ENCODE assay signal across 19 cellular contexts in the genomic region with DNA sequence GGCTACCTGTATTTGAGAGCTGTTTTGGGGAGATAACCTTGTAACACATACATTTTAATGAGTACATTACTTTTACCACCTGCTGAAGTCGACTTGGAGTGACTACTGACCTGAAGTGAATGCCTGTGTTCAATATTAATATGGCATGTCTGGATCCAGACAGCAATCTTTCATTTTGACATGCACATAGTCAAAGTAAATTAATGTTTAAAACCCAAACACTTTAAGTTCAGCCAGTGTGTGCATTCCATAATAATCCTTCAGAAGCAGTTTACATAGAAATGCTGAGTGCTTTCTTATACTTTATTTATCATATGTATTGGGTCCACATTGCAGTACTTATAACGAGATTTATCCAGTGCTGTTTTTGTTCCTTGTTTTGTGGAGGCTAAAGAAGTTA. TPM values are rescaled to one million over a fixed set of nuclear protein-coding genes. Genes with fewer than 3 reads are reported as not detected.
A peak's percentile ranks its signal among the peaks of the same experiment; 100 is the strongest.
DNase-seq lines count a peak whose midpoint lies in the region; ATAC-seq, FAIRE-seq and TF ChIP-seq lines count a peak whose summit lies in the region.
"Had no signal": no experiment of that assay in that cellular context is flagged by ENCODE, and none has a peak within 500 bp of the region (broad histone marks: within the 10 kb centered on the region; RNA-seq: fewer than 3 reads in every experiment).

No MANE protein-coding gene starts in this region.

- H3K9ac ChIP-seq in SK-N-SH: no peak overlapping the region

- no peak for ATAC-seq in SK-N-SH treated with all-trans-retinoic acid at 6 μM for 48 hours
- no peak for ATAC-seq in GM23338
- no peak for ATAC-seq in pancreas
- no peak for ATAC-seq in activated CD4-positive, CD25-positive, alpha-beta regulatory T cell treated with anti-CD3 and anti-CD28 coated beads, Interleukin-2, amount 50 U/mL, for 24 hours
- ATAC-seq: A549, Panc1 had no signal

- H3K36me3 Mint-ChIP-seq in GM23338 (ENCODE audit: low read depth) (peaks cover 8% of the 10 kb centered on the region; the same call in 1 of the 3 replicates), mesothelial cell of epicardium (peaks cover 5% of the 10 kb centered on the region)
- H3K36me3 Mint-ChIP-seq in activated CD4-positive, alpha-beta memory T cell treated with anti-CD3 and anti-CD28 coated beads, Interleukin-2, amount 10 ng/mL, durations not matched to agents 7 days and 5 days (ENCODE audit: low read depth): peaks cover 22% of the 10 kb centered on the region

- 64% methylated on average over 2 of the region's 2 CpGs for WGBS in SK-N-SH (ENCODE audit: low lambda C conversion rate)
- WGBS in pancreas, 2 donors: 47 to 49% methylated on average over 2 of the region's 2 CpGs

- FAIRE-seq in pancreas (lab: Jason Lieb, UNC): no peak
- FAIRE-seq: A549, D721Med had no signal

- CTCF ChIA-PET in SK-N-SH (lab: Yijun Ruan, JAX): interaction anchor here (1.0 to 1.9 kb wide), 4 partner anchors 12 to 1017 kb away, joined by 3 to 6 read pairs (median 4); no protein-coding TSS in a partner anchor
- CTCF ChIA-PET in activated CD4-positive, alpha-beta memory T cell treated with anti-CD3 and anti-CD28 coated beads, Interleukin-2, amount 10 ng/mL, durations not matched to agents 7 days and 5 days (lab: Charles Lee): interaction anchor here (4.3 kb wide), 1 partner anchor 9 kb away, joined by 16 read pairs; no protein-coding TSS in a partner anchor

- peaks cover 12 to 40% of the 10 kb centered on the region in 2 experiments; a peak in 3 of 4 replicates for H3K4me1 ChIP-seq in SK-N-SH (ENCODE audit: control insufficient read depth in 1 of 2, insufficient read depth in 2 of 2, low read depth in 1 of 2, low read length in 1 of 2)
- peaks cover 16% of the 10 kb centered on the region for H3K4me1 ChIP-seq in GM23338 (ENCODE audit: insufficient read depth)
- peaks cover 8 to 39% (median 33%) of the 10 kb centered on the region in 3 donors for H3K4me1 ChIP-seq in pancreas

- H3K27me3 ChIP-seq in SK-N-SH (ENCODE audit: insufficient read depth): no peaks in the 10 kb centered on the region
- H3K27me3 ChIP-seq in GM23338 (ENCODE audit: insufficient read depth): no peaks in the 10 kb centered on the region
- no peaks in the 10 kb centered on the region for H3K27me3 ChIP-seq in pancreas
- H3K27me3 ChIP-seq: BE2C had no signal

- H2AFZ ChIP-seq in SK-N-SH (ENCODE audit: low read depth) (no peak overlapping the region), GM23338 (no peak overlapping the region)

- TF ChIP-seq RAD21 in SK-N-SH (IDR thresholded peaks at IDR 0.05; ENCODE audit: low read length): no peak

- H3K4me3 ChIP-seq in SK-N-SH (ENCODE audit: low read depth in 2 of 2, low read length in 1 of 2) (no peak overlapping the region), GM23338 (no peak overlapping the region), pancreas (no peak overlapping the region)
- H3K4me3 ChIP-seq: A549 had no signal

- H3K4me3 Mint-ChIP-seq in GM23338 (no peak overlapping the region), mesothelial cell of epicardium (no peak overlapping the region)
- H3K4me3 Mint-ChIP-seq in activated CD4-positive, alpha-beta memory T cell treated with anti-CD3 and anti-CD28 coated beads, Interleukin-2, amount 10 ng/mL, durations not matched to agents 7 days and 5 days: no peak overlapping the region
- H3K4me3 Mint-ChIP-seq: HFFc6 had no signal

- POLR2A ChIA-PET in SK-N-SH (lab: Yijun Ruan, JAX): no interaction called here
- POLR2A ChIA-PET in activated CD4-positive, alpha-beta memory T cell treated with anti-CD3 and anti-CD28 coated beads, Interleukin-2, amount 10 ng/mL, durations not matched to agents 7 days and 5 days (lab: Charles Lee): no interaction called here

- DNase-seq in SK-N-SH (no peak), GM23338 (ENCODE audit: low spot score) (no peak), NCI-H748 treated with DMSO at 0.1 percent for 48 hours (lab: John Stamatoyannopoulos, UW) (peak; percentile 60), mesothelial cell of epicardium (ENCODE audit: low spot score in 2 of 2, unreplicated experiment in 2 of 2) (no peak), pancreas (no peak)
- no peak for DNase-seq in activated CD4-positive, alpha-beta memory T cell treated with anti-CD3 and anti-CD28 coated beads, Interleukin-2, amount 10 ng/mL, durations not matched to agents 7 days and 5 days
- DNase-seq: BE2C, DMS79, KG1, NCI-H1930, NCI-H510A, NCI-H82, SIG-M5 had no signal

- H3F3A ChIP-seq in SK-N-SH (replicated peaks; ENCODE audit: insufficient read depth) (no peaks in the 10 kb centered on the region), GM23338 (replicated peaks; ENCODE audit: low read depth) (no peaks in the 10 kb centered on the region)

- no peaks in the 10 kb centered on the region for H3K27me3 Mint-ChIP-seq in GM23338 (ENCODE audit: insufficient read depth, low read depth, poor library complexity)
- no peaks in the 10 kb centered on the region for H3K27me3 Mint-ChIP-seq in mesothelial cell of epicardium (ENCODE audit: low read depth)
- H3K27me3 Mint-ChIP-seq in activated CD4-positive, alpha-beta memory T cell treated with anti-CD3 and anti-CD28 coated beads, Interleukin-2, amount 10 ng/mL, durations not matched to agents 7 days and 5 days: no peaks in the 10 kb centered on the region

- H3K4me1 Mint-ChIP-seq in GM23338 (peaks cover 21% of the 10 kb centered on the region), mesothelial cell of epicardium (peaks cover 56% of the 10 kb centered on the region)
- peaks cover 6% of the 10 kb centered on the region for H3K4me1 Mint-ChIP-seq in activated CD4-positive, alpha-beta memory T cell treated with anti-CD3 and anti-CD28 coated beads, Interleukin-2, amount 10 ng/mL, durations not matched to agents 7 days and 5 days

- no peak for TF ChIP-seq EP300 in SK-N-SH (IDR thresholded peaks at IDR 0.05; ENCODE audit: borderline replicate concordance in 1 of 2, low read depth in 1 of 2, low read length in 1 of 2)

- intact Hi-C loops in pancreas (cut with DNase I): no loop called here

- H3K27ac Mint-ChIP-seq in GM23338 (no peak overlapping the region), mesothelial cell of epicardium (peak overlapping the region; percentile 32)
- no peak overlapping the region for H3K27ac Mint-ChIP-seq in activated CD4-positive, alpha-beta memory T cell treated with anti-CD3 and anti-CD28 coated beads, Interleukin-2, amount 10 ng/mL, durations not matched to agents 7 days and 5 days

- peak overlapping the region in 1 of 2 experiments; percentile 99; a peak in 2 of 4 replicates for H3K27ac ChIP-seq in SK-N-SH (ENCODE audit: low read depth in 2 of 2, low read length in 1 of 2)
- H3K27ac ChIP-seq in GM23338 (ENCODE audit: low read depth): 0 out of 2 replicates have a peak overlapping the region, but pooled peaks have one; percentile 12
- H3K27ac ChIP-seq in pancreas: no peak overlapping the region
- H3K27ac ChIP-seq: A549 had no signal

- H3K4me2 ChIP-seq in SK-N-SH: no peak overlapping the region
- no peak overlapping the region for H3K4me2 ChIP-seq in GM23338
- H3K4me2 ChIP-seq: A549 had no signal

- H4K20me1 ChIP-seq in SK-N-SH (ENCODE audit: insufficient read depth): no peaks in the 10 kb centered on the region
- no peaks in the 10 kb centered on the region for H4K20me1 ChIP-seq in GM23338 (replicated peaks; ENCODE audit: insufficient read depth)

- H3K9me2 ChIP-seq in SK-N-SH (no peaks in the 10 kb centered on the region), GM23338 (ENCODE audit: insufficient read depth) (no peaks in the 10 kb centered on the region)

- H3K36me3 ChIP-seq in SK-N-SH (replicated peaks in 1 of 2; ENCODE audit: control insufficient read depth in 1 of 2, insufficient read depth in 2 of 2, low read length in 1 of 2) (no peaks in the 10 kb centered on the region), GM23338 (ENCODE audit: insufficient read depth) (no peaks in the 10 kb centered on the region), pancreas (no peaks in the 10 kb centered on the region)
- H3K36me3 ChIP-seq: BE2C had no signal

- H3K9me3 Mint-ChIP-seq in GM23338: no peaks in the 10 kb centered on the region; the same call in 2 of the 3 replicates
- H3K9me3 Mint-ChIP-seq in mesothelial cell of epicardium: peaks cover 4% of the 10 kb centered on the region
- no peaks in the 10 kb centered on the region for H3K9me3 Mint-ChIP-seq in activated CD4-positive, alpha-beta memory T cell treated with anti-CD3 and anti-CD28 coated beads, Interleukin-2, amount 10 ng/mL, durations not matched to agents 7 days and 5 days
- H3K9me3 Mint-ChIP-seq: HFFc6 had no signal

- H3K9me3 ChIP-seq in SK-N-SH (no peaks in the 10 kb centered on the region), pancreas (no peaks in the 10 kb centered on the region)
- H3K9me3 ChIP-seq: A549, BE2C had no signal

- no peak for TF ChIP-seq CTCF in SK-N-SH (IDR thresholded peaks at IDR 0.05)
- no peak for TF ChIP-seq CTCF in GM23338 (conservative IDR thresholded peaks at IDR 0.05; ENCODE audit: low read depth in 2 of 2)
- no peak for TF ChIP-seq CTCF in mesothelial cell of epicardium (IDR thresholded peaks at IDR 0.05; ENCODE audit: unreplicated experiment)
- no peak for TF ChIP-seq CTCF in pancreas (IDR thresholded peaks at IDR 0.05)

- H3K79me2 ChIP-seq in SK-N-SH (ENCODE audit: insufficient read depth) (no peaks in the 10 kb centered on the region), GM23338 (replicated peaks; ENCODE audit: insufficient read depth) (0 out of 2 replicates have a peak, but pooled peaks cover 8% of the 10 kb centered on the region)

TF ChIP-seq in SK-N-SH treated with all-trans-retinoic acid at 6 μM for 48 hours, 23 proteins besides CTCF, POLR2A, EP300 and RAD21 (continues in another document):
- TF ChIP-seq ZC3H10 (CRISPR knock-in tag; IDR thresholded peaks at IDR 0.05) (no peak), TCF4 (CRISPR knock-in tag; IDR thresholded peaks at IDR 0.05; ENCODE audit: borderline replicate concordance) (no peak), OSR1 (CRISPR knock-in tag; IDR thresholded peaks at IDR 0.05) (no peak)

TF ChIP-seq in GM23338, 12 proteins besides CTCF, POLR2A, EP300 and RAD21 (continues in another document):
- TF ChIP-seq ZNF331 (CRISPR knock-in tag; IDR thresholded peaks at IDR 0.05; ENCODE audit: low read depth) (no peak), STAT1 (IDR thresholded peaks at IDR 0.05; ENCODE audit: unreplicated experiment) (no peak), ZNF114 (CRISPR knock-in tag; IDR thresholded peaks at IDR 0.05) (no peak)

RNA-seq across cellular contexts. Expression of gene CDKAL1, which starts 38.0 kb away (rescaled TPM):
- polyA plus RNA-seq in SK-N-SH (2012; rRNA removed) (2.6 and 3.8 TPM in 2 replicates), GM23338 (2016; fragmentation: Nextera tagmentation; extraction: Ambion mirVana) (15.9 and 17.8 TPM in 2 replicates), pancreas (1 to 10 TPM; 3.3 TPM)
- 3.6 and 3.9 TPM in 2 replicates for polyA plus RNA-seq in SK-N-SH (2012; cell fraction: cytosol; rRNA removed)
- 1.5 and 3.1 TPM in 2 replicates for polyA plus RNA-seq in SK-N-SH (2012; cell fraction: nucleus; rRNA removed)
- total RNA-seq in GM23338 (2014; rRNA removed; shearing (Covaris generic)): 22.5 and 35.0 TPM in 2 replicates
- total RNA-seq in mesothelial cell of epicardium (21.2 to 22.6 TPM (median 22.0 TPM) in 3 replicates), pancreas (10 to 100 TPM in 2 of 6 donors, 1 to 10 TPM in 4; 6.7 to 11.7 (median 8.8) TPM)
- 10 to 100 TPM; 21.2 to 23.0 TPM for total RNA-seq in activated CD4-positive, alpha-beta memory T cell treated with anti-CD3 and anti-CD28 coated beads, Interleukin-2, amount 10 ng/mL, durations not matched to agents 7 days and 5 days
